In genomic region chr2:26033769-26034596, GRCh38 we compare ENCODE assay signal across 8 cellular contexts. TPM values are rescaled to one million over a fixed set of nuclear protein-coding genes. Genes with fewer than 3 reads are reported as not detected.
A peak's percentile ranks its signal among the peaks of the same experiment; 100 is the strongest.
DNase-seq lines count a peak whose midpoint lies in the region; ATAC-seq and TF ChIP-seq lines count a peak whose summit lies in the region.

RAB10 (plus strand) TSS chr2:26034084; CDS start chr2:26034609, 525 bp downstream.

- H3K9ac ChIP-seq in liver (ENCODE audit: low read depth in 1 of 2, low read length in 2 of 2), result peak within 1 kb of the TSS; percentile 82 to 90

- ATAC-seq in GM19395 (IDR thresholded peaks at IDR 0.05; ENCODE audit: unreplicated experiment), result peak; percentile 88
- ATAC-seq in HG03565 (IDR thresholded peaks at IDR 0.05; ENCODE audit: unreplicated experiment), result peak; percentile 80

- peak within 1 kb of the TSS; percentile 76 to 99 (median 97) for H3K4me3 ChIP-seq in liver (ENCODE audit: low read depth in 1 of 3, low read length in 3 of 3)

- DNase-seq in NCI-H774 (lab: John Stamatoyannopoulos, UW) (peak; percentile 99), dermis blood vessel endothelial cell (peak; percentile 99)
- DNase-seq in activated CD4-positive, alpha-beta T cell treated with anti-CD3 and anti-CD28 coated beads, Interleukin-2, amount 50 U/mL, for 4 hours, result peak; percentile 98 to 99
- DNase-seq in stimulated activated CD4-positive, alpha-beta T cell treated with anti-CD3 and anti-CD28 coated beads, Interleukin-4, amount 100 ng/mL, for 24 hours, result peak; percentile 99

- H3K27me3 ChIP-seq in liver (ENCODE audit: control insufficient read depth in 4 of 4, insufficient read depth in 4 of 4, low read length in 3 of 4), result no peaks in the 10 kb centered on the region

- peaks cover 11 to 22% (median 15%) of the 10 kb centered on the region in 4 donors for H3K4me1 ChIP-seq in liver (ENCODE audit: control insufficient read depth in 4 of 4, insufficient read depth in 4 of 4, low read length in 3 of 4)

- no peaks in the 10 kb centered on the region for H3K9me3 ChIP-seq in liver (ENCODE audit: control insufficient read depth in 4 of 4, low read length in 3 of 4)

- TF ChIP-seq CTCF in C4-2B (conservative IDR thresholded peaks at IDR 0.05) (no peak), liver (IDR thresholded peaks at IDR 0.05; ENCODE audit: low read depth, low read length, missing input control) (peak; percentile 3)

- H3K36me3 ChIP-seq in liver (ENCODE audit: control insufficient read depth in 4 of 4, insufficient read depth in 3 of 4, low read depth in 1 of 4, low read length in 3 of 4), result no peaks in the 10 kb centered on the region

- under 1% methylated on average over 96 of the region's 97 CpGs for WGBS in liver

- H3K27ac ChIP-seq in C4-2B (peak within 1 kb of the TSS; percentile 92), liver (ENCODE audit: low read depth in 1 of 2, low read length in 2 of 2) (peak within 1 kb of the TSS; percentile 93 to 98)

- peak in 1 of 2 donors; percentile 38 for TF ChIP-seq RAD21 in liver (IDR thresholded peaks at IDR 0.05)

TF ChIP-seq in liver, 16 proteins besides CTCF, POLR2A, EP300 and RAD21:
- TF ChIP-seq HNF4A (conservative IDR thresholded peaks at IDR 0.05), result peak; percentile 3 to 62
- peak; percentile 67 for TF ChIP-seq SP1 (IDR thresholded peaks at IDR 0.05)
- TF ChIP-seq GABPA (IDR thresholded peaks at IDR 0.05 in 1 of 2, conservative IDR thresholded peaks at IDR 0.05 in 1 of 2), result no peak
- TF ChIP-seq, protein P1, sequence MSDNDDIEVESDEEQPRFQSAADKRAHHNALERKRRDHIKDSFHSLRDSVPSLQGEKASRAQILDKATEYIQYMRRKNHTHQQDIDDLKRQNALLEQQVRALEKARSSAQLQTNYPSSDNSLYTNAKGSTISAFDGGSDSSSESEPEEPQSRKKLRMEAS (IDR thresholded peaks at IDR 0.05), result peak; percentile 42
- peak; percentile 49 to 63 for TF ChIP-seq RXRA (IDR thresholded peaks at IDR 0.05)
- TF ChIP-seq, protein P2, sequence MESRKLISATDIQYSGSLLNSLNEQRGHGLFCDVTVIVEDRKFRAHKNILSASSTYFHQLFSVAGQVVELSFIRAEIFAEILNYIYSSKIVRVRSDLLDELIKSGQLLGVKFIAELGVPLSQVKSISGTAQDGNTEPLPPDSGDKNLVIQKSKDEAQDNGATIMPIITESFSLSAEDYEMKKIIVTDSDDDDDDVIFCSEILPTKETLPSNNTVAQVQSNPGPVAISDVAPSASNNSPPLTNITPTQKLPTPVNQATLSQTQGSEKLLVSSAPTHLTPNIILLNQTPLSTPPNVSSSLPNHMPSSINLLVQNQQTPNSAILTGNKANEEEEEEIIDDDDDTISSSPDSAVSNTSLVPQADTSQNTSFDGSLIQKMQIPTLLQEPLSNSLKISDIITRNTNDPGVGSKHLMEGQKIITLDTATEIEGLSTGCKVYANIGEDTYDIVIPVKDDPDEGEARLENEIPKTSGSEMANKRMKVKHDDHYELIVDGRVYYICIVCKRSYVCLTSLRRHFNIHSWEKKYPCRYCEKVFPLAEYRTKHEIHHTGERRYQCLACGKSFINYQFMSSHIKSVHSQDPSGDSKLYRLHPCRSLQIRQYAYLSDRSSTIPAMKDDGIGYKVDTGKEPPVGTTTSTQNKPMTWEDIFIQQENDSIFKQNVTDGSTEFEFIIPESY (IDR thresholded peaks at IDR 0.05), result no peak
- TF ChIP-seq FOXA1 (IDR thresholded peaks at IDR 0.05), result no peak
- TF ChIP-seq FOXA2 (IDR thresholded peaks at IDR 0.05), result no peak
- TF ChIP-seq TAF1 (conservative IDR thresholded peaks at IDR 0.05), result peak; percentile 59
- TF ChIP-seq, protein P3, sequence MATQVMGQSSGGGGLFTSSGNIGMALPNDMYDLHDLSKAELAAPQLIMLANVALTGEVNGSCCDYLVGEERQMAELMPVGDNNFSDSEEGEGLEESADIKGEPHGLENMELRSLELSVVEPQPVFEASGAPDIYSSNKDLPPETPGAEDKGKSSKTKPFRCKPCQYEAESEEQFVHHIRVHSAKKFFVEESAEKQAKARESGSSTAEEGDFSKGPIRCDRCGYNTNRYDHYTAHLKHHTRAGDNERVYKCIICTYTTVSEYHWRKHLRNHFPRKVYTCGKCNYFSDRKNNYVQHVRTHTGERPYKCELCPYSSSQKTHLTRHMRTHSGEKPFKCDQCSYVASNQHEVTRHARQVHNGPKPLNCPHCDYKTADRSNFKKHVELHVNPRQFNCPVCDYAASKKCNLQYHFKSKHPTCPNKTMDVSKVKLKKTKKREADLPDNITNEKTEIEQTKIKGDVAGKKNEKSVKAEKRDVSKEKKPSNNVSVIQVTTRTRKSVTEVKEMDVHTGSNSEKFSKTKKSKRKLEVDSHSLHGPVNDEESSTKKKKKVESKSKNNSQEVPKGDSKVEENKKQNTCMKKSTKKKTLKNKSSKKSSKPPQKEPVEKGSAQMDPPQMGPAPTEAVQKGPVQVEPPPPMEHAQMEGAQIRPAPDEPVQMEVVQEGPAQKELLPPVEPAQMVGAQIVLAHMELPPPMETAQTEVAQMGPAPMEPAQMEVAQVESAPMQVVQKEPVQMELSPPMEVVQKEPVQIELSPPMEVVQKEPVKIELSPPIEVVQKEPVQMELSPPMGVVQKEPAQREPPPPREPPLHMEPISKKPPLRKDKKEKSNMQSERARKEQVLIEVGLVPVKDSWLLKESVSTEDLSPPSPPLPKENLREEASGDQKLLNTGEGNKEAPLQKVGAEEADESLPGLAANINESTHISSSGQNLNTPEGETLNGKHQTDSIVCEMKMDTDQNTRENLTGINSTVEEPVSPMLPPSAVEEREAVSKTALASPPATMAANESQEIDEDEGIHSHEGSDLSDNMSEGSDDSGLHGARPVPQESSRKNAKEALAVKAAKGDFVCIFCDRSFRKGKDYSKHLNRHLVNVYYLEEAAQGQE (IDR thresholded peaks at IDR 0.05), result peak; percentile 82
- peak in 1 of 2 donors; percentile 48 for TF ChIP-seq EGR1 (IDR thresholded peaks at IDR 0.05; ENCODE audit: low read depth in 2 of 2)
- peak; percentile 97 for TF ChIP-seq YY1 (IDR thresholded peaks at IDR 0.05)
- no peak for TF ChIP-seq ATF3 (IDR thresholded peaks at IDR 0.05)
- TF ChIP-seq NR2F2 (IDR thresholded peaks at IDR 0.05), result peak; percentile 28
- peak; percentile 10 to 41 for TF ChIP-seq JUND (IDR thresholded peaks at IDR 0.05)

RNA-seq across cellular contexts. Expression of gene RAB10, which starts in this region (rescaled TPM):
- 101 and 176 TPM in 2 replicates for total RNA-seq in dermis blood vessel endothelial cell
- 10 to 100 TPM; 51.5 to 52.2 TPM for total RNA-seq in liver
- 10 to 100 TPM; 26.6 to 31.7 TPM for polyA plus RNA-seq in liver

Comparison
In these comparisons a context has a peak if more than half of its experiments do, and no peak if none do; other contexts are left out.
1. Peak in every context shown above with its lines: DNase-seq, ATAC-seq, H3K4me3 ChIP-seq and H3K27ac ChIP-seq.